ENCODE assay signal across 11 cellular contexts in the genomic region with DNA sequence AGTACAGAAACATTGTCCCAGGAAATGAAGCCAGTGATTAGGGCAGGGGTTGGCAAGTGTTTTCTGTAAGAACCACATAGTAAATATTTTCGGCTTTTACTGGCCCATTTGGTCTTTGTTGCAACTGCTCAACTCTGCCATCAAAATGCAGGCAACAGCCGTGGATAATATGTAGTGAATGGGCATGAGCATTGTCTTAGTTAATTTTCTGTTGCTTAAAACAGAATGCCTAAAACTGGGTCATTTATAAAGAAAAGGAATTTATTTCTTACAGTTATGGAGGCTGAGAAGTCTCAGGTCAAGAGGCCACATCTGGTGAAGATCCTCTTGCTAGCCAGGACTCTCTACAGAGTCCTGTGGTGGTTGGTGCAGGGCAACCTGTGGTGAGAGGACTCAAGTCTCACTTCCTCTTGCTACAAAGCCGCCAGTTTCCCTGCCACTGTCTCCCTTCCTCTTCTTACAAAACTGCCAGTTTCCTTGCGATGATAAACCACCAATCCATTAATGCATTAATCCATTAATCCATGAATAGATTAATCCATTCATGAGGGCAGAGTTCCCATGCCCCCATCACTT.
DNase-seq lines count a peak whose midpoint lies in the region; ATAC-seq, FAIRE-seq and TF ChIP-seq lines count a peak whose summit lies in the region.
"Had no signal": no experiment of that assay in that cellular context is flagged by ENCODE, and none has a peak within 500 bp of the region (broad histone marks: within the 10 kb centered on the region; RNA-seq: fewer than 3 reads in every experiment).

No MANE protein-coding gene starts in this region.

- H3K4me1 Mint-ChIP-seq in activated T-helper 17 cell treated with anti-CD3 and anti-CD28 coated beads, Interleukin-2, amount 50 U/mL, for 72 hours: no peaks in the 10 kb centered on the region

- H3K4me3 Mint-ChIP-seq in activated T-helper 17 cell treated with anti-CD3 and anti-CD28 coated beads, Interleukin-2, amount 50 U/mL, for 72 hours: no peak overlapping the region

- no peaks in the 10 kb centered on the region for H3K36me3 Mint-ChIP-seq in activated T-helper 17 cell treated with anti-CD3 and anti-CD28 coated beads, Interleukin-2, amount 50 U/mL, for 72 hours (ENCODE audit: low read depth)

- H3K27ac ChIP-seq in WERI-Rb-1: no peak overlapping the region
- H3K27ac ChIP-seq: body of pancreas had no signal

- TF ChIP-seq POLR2A in GM12891 (IDR thresholded peaks at IDR 0.05; ENCODE audit: low read depth, low read length): no peak

- FAIRE-seq in GM12891 (lab: Jason Lieb, UNC) (no peak), frontal cortex (lab: Jason Lieb, UNC) (no peak)

- TF ChIP-seq CTCF in fibroblast of mammary gland (conservative IDR thresholded peaks at IDR 0.05; ENCODE audit: control insufficient read depth, insufficient read depth, low read depth, low read length) (no peak), WERI-Rb-1 (IDR thresholded peaks at IDR 0.05; ENCODE audit: low read depth, low read length) (no peak)

- no peak overlapping the region for H3K27ac Mint-ChIP-seq in activated T-helper 17 cell treated with anti-CD3 and anti-CD28 coated beads, Interleukin-2, amount 50 U/mL, for 72 hours

- H3K27me3 ChIP-seq in WERI-Rb-1 (ENCODE audit: insufficient read depth, low read depth, severe bottlenecking): no peaks in the 10 kb centered on the region
- H3K27me3 ChIP-seq: body of pancreas had no signal

- H3K36me3 ChIP-seq in WERI-Rb-1: no peaks in the 10 kb centered on the region

- H3K4me3 ChIP-seq in fibroblast of mammary gland (ENCODE audit: control insufficient read depth, low read depth, low read length) (no peak overlapping the region), WERI-Rb-1 (ENCODE audit: low read depth, low read length) (no peak overlapping the region)
- H3K4me3 ChIP-seq: body of pancreas had no signal

- in situ Hi-C loops in KBM-7 (cut with MboI; ENCODE audit: low pct_unique_long_range_greater_than_20kb, low sequenced_read_pairs): no loop called here

- H3K9me3 Mint-ChIP-seq in activated T-helper 17 cell treated with anti-CD3 and anti-CD28 coated beads, Interleukin-2, amount 50 U/mL, for 72 hours: no peaks in the 10 kb centered on the region

- ATAC-seq in GM21528 (IDR thresholded peaks at IDR 0.05; ENCODE audit: low FRiP score, unreplicated experiment): peak; percentile 94
- no peak for ATAC-seq in activated T-helper 17 cell treated with anti-CD3 and anti-CD28 coated beads, Interleukin-2, amount 50 U/mL, for 72 hours (replicated peaks)
- ATAC-seq: body of pancreas, Right ventricle myocardium inferior had no signal

- DNase-seq in GM12891 (ENCODE audit: insufficient read length, low spot score) (peak; percentile 47), KBM-7 (peak; percentile 80), fibroblast of mammary gland (ENCODE audit: low read depth) (peak; percentile 54), frontal cortex (ENCODE audit: low spot score in 2 of 2) (no peak), WERI-Rb-1 (no peak), NCI-H1105 treated with DMSO at 0.1 percent for 48 hours (lab: John Stamatoyannopoulos, UW) (no peak)
- DNase-seq: mesendoderm had no signal

- H3K9me3 ChIP-seq in WERI-Rb-1 (ENCODE audit: severe bottlenecking): no peaks in the 10 kb centered on the region
- H3K9me3 ChIP-seq: body of pancreas had no signal

- H3K27me3 Mint-ChIP-seq in activated T-helper 17 cell treated with anti-CD3 and anti-CD28 coated beads, Interleukin-2, amount 50 U/mL, for 72 hours: peaks cover 7% of the 10 kb centered on the region

TF ChIP-seq in GM12891, 5 proteins besides CTCF, POLR2A, EP300 and RAD21:
- TF ChIP-seq PAX5 (IDR thresholded peaks at IDR 0.05; ENCODE audit: insufficient read depth, low read length, severe bottlenecking): no peak
- TF ChIP-seq SPI1 (IDR thresholded peaks at IDR 0.05; ENCODE audit: low read depth, low read length): peak; percentile 96

Comparison
In these comparisons a context has a peak if more than half of its experiments do, and no peak if none do; other contexts are left out.
1. DNase-seq: peak in GM12891 (single experiment), KBM-7 (single experiment) and fibroblast of mammary gland (single experiment); none in frontal cortex (0 of 2), WERI-Rb-1 (single experiment) and NCI-H1105 treated with DMSO at 0.1 percent for 48 hours (single experiment).